1 cellular context compared by ENCODE assay signal in the genomic region with DNA sequence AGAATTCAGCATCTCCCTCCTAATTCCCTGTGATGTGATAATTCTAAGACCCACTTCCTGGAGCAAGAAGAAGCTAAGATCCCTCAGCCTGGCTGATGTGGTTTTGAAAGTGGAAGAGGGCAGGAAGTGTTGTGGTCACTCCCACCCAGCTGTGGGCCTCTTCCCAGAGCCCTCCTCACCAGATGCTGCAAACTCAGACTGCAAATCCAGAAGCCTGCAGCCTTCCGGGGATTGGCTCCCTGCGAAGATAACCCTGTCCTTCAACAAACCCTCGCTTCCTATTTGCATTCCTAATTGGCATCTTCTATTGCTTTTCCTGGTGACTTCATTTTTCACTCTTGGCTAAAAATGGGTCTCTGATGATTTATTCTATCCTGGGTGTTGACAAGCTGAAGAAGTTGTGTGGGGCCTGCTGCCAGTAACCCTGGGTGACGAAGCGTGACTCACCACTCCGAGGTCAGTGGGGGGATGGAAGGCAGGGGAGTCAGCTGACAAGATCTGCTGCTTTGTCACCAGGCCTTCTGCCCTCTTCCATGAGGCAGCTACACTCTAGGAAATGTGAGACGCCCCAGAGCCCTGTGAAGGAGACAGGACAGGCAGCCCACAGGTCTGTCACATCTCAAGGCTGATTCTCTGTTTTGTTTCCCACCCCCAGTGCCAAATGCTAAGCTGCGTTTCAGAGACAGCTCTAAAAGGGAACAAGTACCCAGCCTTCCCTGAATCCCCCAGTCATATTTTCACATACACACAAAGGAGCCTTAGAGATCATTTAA.
TF ChIP-seq lines count a peak whose summit lies in the region.

No MANE protein-coding gene starts in this region.

TF ChIP-seq in H1, 55 proteins besides CTCF, POLR2A, EP300 and RAD21 (continued from another document):
- no peak for TF ChIP-seq CHD1 (IDR thresholded peaks at IDR 0.05; ENCODE audit: low read depth, low read length)
- no peak for TF ChIP-seq SRF (IDR thresholded peaks at IDR 0.05; ENCODE audit: low read depth, low read length)
- no peak for TF ChIP-seq EZH2 (IDR thresholded peaks at IDR 0.05; ENCODE audit: low read depth, low read length, severe bottlenecking)
- peak; percentile 20 for TF ChIP-seq TAF7 (optimal IDR thresholded peaks at IDR 0.05; ENCODE audit: borderline replicate concordance, low read depth, low read length)
- no peak for TF ChIP-seq KDM4A (IDR thresholded peaks at IDR 0.05; ENCODE audit: low read depth, low read length, severe bottlenecking)
- TF ChIP-seq CHD2 (IDR thresholded peaks at IDR 0.05; ENCODE audit: low read length): no peak
- TF ChIP-seq SIN3A (conservative IDR thresholded peaks at IDR 0.05 in 1 of 2, IDR thresholded peaks at IDR 0.05 in 1 of 2; ENCODE audit: low read depth in 1 of 2, low read length in 2 of 2): 0 out of 4 replicates have a peak, but pooled peaks of 1 of the 2 experiments have one; percentile 22
- TF ChIP-seq HDAC2 (IDR thresholded peaks at IDR 0.05; ENCODE audit: borderline replicate concordance in 1 of 2, low read depth in 2 of 2, low read length in 2 of 2): no peak
- TF ChIP-seq PHF8 (conservative IDR thresholded peaks at IDR 0.05; ENCODE audit: low read depth, low read length): no peak
- no peak for TF ChIP-seq SP1 (IDR thresholded peaks at IDR 0.05; ENCODE audit: low read depth, low read length)
- no peak for TF ChIP-seq ASH2L (IDR thresholded peaks at IDR 0.05; ENCODE audit: low read length)
- TF ChIP-seq JUND (IDR thresholded peaks at IDR 0.05; ENCODE audit: low read length): peak; percentile 86
- no peak for TF ChIP-seq RNF2 (IDR thresholded peaks at IDR 0.05; ENCODE audit: borderline replicate concordance, low read depth, low read length, missing control alignments, poor library complexity, severe bottlenecking)
- TF ChIP-seq ATF2 (IDR thresholded peaks at IDR 0.05; ENCODE audit: low read length): no peak
- no peak for TF ChIP-seq TEAD4 (IDR thresholded peaks at IDR 0.05; ENCODE audit: low read depth, low read length)
- no peak for TF ChIP-seq FOSL1 (IDR thresholded peaks at IDR 0.05; ENCODE audit: insufficient read depth, low read depth, low read length)
- no peak for TF ChIP-seq SAP30 (IDR thresholded peaks at IDR 0.05; ENCODE audit: insufficient read depth, insufficient replicate concordance, low read length)
- TF ChIP-seq NANOG (IDR thresholded peaks at IDR 0.05; ENCODE audit: insufficient read depth, low read depth, low read length, poor library complexity, severe bottlenecking): no peak
- no peak for TF ChIP-seq YY1 (IDR thresholded peaks at IDR 0.05; ENCODE audit: low read depth, low read length)
- no peak for TF ChIP-seq RFX5 (IDR thresholded peaks at IDR 0.05; ENCODE audit: borderline replicate concordance, low read depth, low read length)
- TF ChIP-seq SP4 (IDR thresholded peaks at IDR 0.05; ENCODE audit: low read length): no peak
- no peak for TF ChIP-seq GABPA (IDR thresholded peaks at IDR 0.05; ENCODE audit: borderline replicate concordance, insufficient read depth, low read length)
- TF ChIP-seq CREB1 (IDR thresholded peaks at IDR 0.05): 0 out of 2 replicates have a peak, but pooled peaks have one; percentile 28
- no peak for TF ChIP-seq CEBPB (IDR thresholded peaks at IDR 0.05; ENCODE audit: low read depth, low read length)
- TF ChIP-seq BCL11A (IDR thresholded peaks at IDR 0.05; ENCODE audit: low read depth in 2 of 2, low read length in 2 of 2): no peak
- TF ChIP-seq BACH1 (IDR thresholded peaks at IDR 0.05; ENCODE audit: low read length): peak; percentile 59
- TF ChIP-seq RXRA (IDR thresholded peaks at IDR 0.05; ENCODE audit: insufficient read depth, low read depth, low read length): no peak
- no peak for TF ChIP-seq SIRT6 (IDR thresholded peaks at IDR 0.05; ENCODE audit: low read length)
- TF ChIP-seq, protein P1, sequence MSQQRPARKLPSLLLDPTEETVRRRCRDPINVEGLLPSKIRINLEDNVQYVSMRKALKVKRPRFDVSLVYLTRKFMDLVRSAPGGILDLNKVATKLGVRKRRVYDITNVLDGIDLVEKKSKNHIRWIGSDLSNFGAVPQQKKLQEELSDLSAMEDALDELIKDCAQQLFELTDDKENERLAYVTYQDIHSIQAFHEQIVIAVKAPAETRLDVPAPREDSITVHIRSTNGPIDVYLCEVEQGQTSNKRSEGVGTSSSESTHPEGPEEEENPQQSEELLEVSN (IDR thresholded peaks at IDR 0.05): no peak; the same call in 1 of the 2 replicates
- TF ChIP-seq CBX5 (IDR thresholded peaks at IDR 0.05; ENCODE audit: low read depth, low read length): no peak
- peak; percentile 58; the same call in 1 of the 2 replicates for TF ChIP-seq POLR2AphosphoS5 (IDR thresholded peaks at IDR 0.05; ENCODE audit: low read depth, low read length)
- TF ChIP-seq SIX5 (IDR thresholded peaks at IDR 0.05; ENCODE audit: low read depth, low read length): no peak
- no peak for TF ChIP-seq TBP (IDR thresholded peaks at IDR 0.05; ENCODE audit: low read depth, low read length)
- TF ChIP-seq ZNF274 (IDR thresholded peaks at IDR 0.05; ENCODE audit: borderline replicate concordance, extremely low read depth, low read length): no peak
- TF ChIP-seq MAX (IDR thresholded peaks at IDR 0.05): peak; percentile 73
- peak; percentile 54; the same call in 1 of the 2 replicates for TF ChIP-seq USF2 (IDR thresholded peaks at IDR 0.05; ENCODE audit: low read length)
- no peak for TF ChIP-seq SUZ12 (IDR thresholded peaks at IDR 0.05; ENCODE audit: low read length)
- no peak for TF ChIP-seq EGR1 (IDR thresholded peaks at IDR 0.05; ENCODE audit: borderline replicate concordance, low read depth, low read length)
- no peak for TF ChIP-seq TAF1 (IDR thresholded peaks at IDR 0.05; ENCODE audit: low read depth, low read length)
- no peak for TF ChIP-seq KDM1A (IDR thresholded peaks at IDR 0.05; ENCODE audit: borderline replicate concordance, low read length)
- TF ChIP-seq MAFK (IDR thresholded peaks at IDR 0.05; ENCODE audit: low read depth, low read length): peak; percentile 31; the same call in 1 of the 2 replicates
TF ChIP-seq in H1: peak in this region for 9.
